17 cellular contexts compared by ENCODE assay signal in the genomic region with DNA sequence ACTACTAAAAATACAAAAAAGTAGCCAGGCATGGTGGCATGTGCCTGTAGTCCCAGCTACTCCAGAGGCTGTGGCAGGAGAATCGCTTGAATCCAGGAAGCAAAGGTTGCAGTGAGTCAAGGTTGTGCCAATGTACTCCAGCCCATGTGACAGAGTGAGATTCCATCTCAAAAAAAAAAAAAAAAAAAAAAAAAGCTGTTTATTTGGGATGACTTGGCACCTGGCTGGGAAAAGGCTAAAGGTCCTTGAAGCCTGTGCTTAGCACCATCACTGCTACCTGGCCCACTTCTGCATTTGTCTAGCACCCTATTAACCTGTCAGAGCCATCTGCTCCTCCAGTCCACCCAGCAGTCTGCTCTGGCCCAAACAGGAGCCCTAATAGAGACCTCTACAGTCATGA. TPM values are rescaled to one million over a fixed set of nuclear protein-coding genes. Genes with fewer than 3 reads are reported as not detected.
A peak's percentile ranks its signal among the peaks of the same experiment; 100 is the strongest.
DNase-seq lines count a peak whose midpoint lies in the region; ATAC-seq and TF ChIP-seq lines count a peak whose summit lies in the region.
"Had no signal": no experiment of that assay in that cellular context is flagged by ENCODE, and none has a peak within 500 bp of the region (broad histone marks: within the 10 kb centered on the region; RNA-seq: fewer than 3 reads in every experiment).

No MANE protein-coding gene starts in this region.

- DNase-seq in NCI-H69 (lab: John Stamatoyannopoulos, UW) = peak; percentile 12
- DNase-seq in left lobe of liver (ENCODE audit: low spot score) = peak; percentile 73
- DNase-seq in mucosa of descending colon = peak in 1 of 3 donors; percentile 4
- no peak for DNase-seq in NCI-H1092 (lab: John Stamatoyannopoulos, UW)
- no peak for DNase-seq in putamen (ENCODE audit: low spot score)
- no peak for DNase-seq in activated T-cell treated with anti-CD3 and anti-CD28 coated beads, Interleukin-2, amount 50 U/mL, for 72 hours
- DNase-seq: ACHN; BE2C; C1 segment of cervical spinal cord; CD4-positive, CD25-positive, alpha-beta regulatory T cell; CD8-positive, alpha-beta memory T cell; COR-L47; DND-41; EL; H9 had no signal

- intact Hi-C loops in mucosa of descending colon (cut with DNase I, micrococcal nuclease) = no loop called here

- H3K4me1 Mint-ChIP-seq in activated T-cell treated with anti-CD3 and anti-CD28 coated beads, Interleukin-2, amount 50 U/mL, for 72 hours (ENCODE audit: low read depth) = no peaks in the 10 kb centered on the region
- H3K4me1 Mint-ChIP-seq: CD8-positive, alpha-beta memory T cell had no signal

- H3K4me3 Mint-ChIP-seq in activated T-cell treated with anti-CD3 and anti-CD28 coated beads, Interleukin-2, amount 50 U/mL, for 72 hours = no peak overlapping the region
- H3K4me3 Mint-ChIP-seq: CD4-positive, CD25-positive, alpha-beta regulatory T cell; CD8-positive, alpha-beta memory T cell; H9 had no signal

- H3K9me3 Mint-ChIP-seq in activated T-cell treated with anti-CD3 and anti-CD28 coated beads, Interleukin-2, amount 50 U/mL, for 72 hours = peaks cover 1% of the 10 kb centered on the region in 2 donors
- H3K9me3 Mint-ChIP-seq: CD8-positive, alpha-beta memory T cell had no signal

- H3K9me3 ChIP-seq in mucosa of descending colon = no peaks in the 10 kb centered on the region
- H3K9me3 ChIP-seq: BE2C had no signal

- H3K27me3 Mint-ChIP-seq in activated T-cell treated with anti-CD3 and anti-CD28 coated beads, Interleukin-2, amount 50 U/mL, for 72 hours (ENCODE audit: low read depth) = no peaks in the 10 kb centered on the region

- TF ChIP-seq CTCF in mucosa of descending colon (IDR thresholded peaks at IDR 0.05) = no peak

- H3K36me3 ChIP-seq in mucosa of descending colon (ENCODE audit: low read depth) = no peaks in the 10 kb centered on the region
- H3K36me3 ChIP-seq: BE2C had no signal

- peaks cover 0 to 2% of the 10 kb centered on the region in 2 donors for H3K36me3 Mint-ChIP-seq in activated T-cell treated with anti-CD3 and anti-CD28 coated beads, Interleukin-2, amount 50 U/mL, for 72 hours (ENCODE audit: insufficient read depth in 2 of 2)
- H3K36me3 Mint-ChIP-seq: CD8-positive, alpha-beta memory T cell had no signal

- peaks cover 5% of the 10 kb centered on the region for H3K4me1 ChIP-seq in mucosa of descending colon (ENCODE audit: low read depth)
- H3K4me1 ChIP-seq: BE2C had no signal

- H3K4me3 ChIP-seq in mucosa of descending colon = no peak overlapping the region
- H3K4me3 ChIP-seq: GM12878 had no signal

- H3K27ac Mint-ChIP-seq in activated T-cell treated with anti-CD3 and anti-CD28 coated beads, Interleukin-2, amount 50 U/mL, for 72 hours = no peak overlapping the region
- H3K27ac Mint-ChIP-seq: CD4-positive, CD25-positive, alpha-beta regulatory T cell; CD8-positive, alpha-beta memory T cell; H9 had no signal

- peak; percentile 67 for ATAC-seq in left lobe of liver
- ATAC-seq in mucosa of descending colon = peak; percentile 43
- no peak for ATAC-seq in HG03095 (IDR thresholded peaks at IDR 0.05; ENCODE audit: unreplicated experiment)
- ATAC-seq in activated T-cell treated with anti-CD3 and anti-CD28 coated beads, Interleukin-2, amount 50 U/mL, for 72 hours (replicated peaks in 1 of 2) = no peak
- ATAC-seq: GM12878 had no signal

RNA-seq across cellular contexts. Expression of gene PRDX6, which starts 25.0 kb away (rescaled TPM):
- total RNA-seq in left lobe of liver (477 TPM), mucosa of descending colon (100 to 1,000 TPM; 398 to 884 (median 511) TPM)
- 100 to 1,000 TPM; 136 to 147 TPM for total RNA-seq in activated T-cell treated with anti-CD3 and anti-CD28 coated beads, Interleukin-2, amount 50 U/mL, for 72 hours

Comparison
In these comparisons a context has a peak if more than half of its experiments do, and no peak if none do; other contexts are left out.
1. DNase-seq: peak in NCI-H69 (single experiment) and left lobe of liver (single experiment); none in NCI-H1092 (single experiment), putamen (single experiment) and activated T-cell treated with anti-CD3 and anti-CD28 coated beads, Interleukin-2, amount 50 U/mL, for 72 hours (0 of 2).
2. ATAC-seq: peak in left lobe of liver (single experiment) and mucosa of descending colon (single experiment); none in HG03095 (single experiment) and activated T-cell treated with anti-CD3 and anti-CD28 coated beads, Interleukin-2, amount 50 U/mL, for 72 hours (0 of 2).